In the genomic region with DNA sequence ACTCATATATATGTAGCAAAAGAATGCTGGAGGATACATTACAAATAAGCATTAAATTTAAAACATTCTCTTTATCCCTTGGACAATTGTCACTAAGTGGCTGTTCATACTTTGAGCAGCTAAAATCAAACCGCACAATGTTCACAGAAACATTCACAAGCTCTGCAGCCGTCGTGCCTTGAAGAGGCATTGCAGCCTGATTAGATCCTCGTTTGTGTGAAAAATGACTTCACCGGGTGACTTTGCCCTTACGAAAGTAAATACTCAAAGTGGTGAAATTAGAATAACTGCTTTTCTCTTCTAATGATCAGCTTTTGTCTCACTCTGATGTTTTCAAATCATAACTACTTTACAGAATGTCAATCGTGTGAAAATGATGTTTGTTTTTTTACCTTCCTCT, we compare ENCODE assay signal across 1 cellular context.
TF ChIP-seq lines count a peak whose summit lies in the region.

No MANE protein-coding gene starts in this region.

TF ChIP-seq in GM23338, 12 proteins besides CTCF, POLR2A, EP300 and RAD21 (continued from another document):
- TF ChIP-seq, protein P1, sequence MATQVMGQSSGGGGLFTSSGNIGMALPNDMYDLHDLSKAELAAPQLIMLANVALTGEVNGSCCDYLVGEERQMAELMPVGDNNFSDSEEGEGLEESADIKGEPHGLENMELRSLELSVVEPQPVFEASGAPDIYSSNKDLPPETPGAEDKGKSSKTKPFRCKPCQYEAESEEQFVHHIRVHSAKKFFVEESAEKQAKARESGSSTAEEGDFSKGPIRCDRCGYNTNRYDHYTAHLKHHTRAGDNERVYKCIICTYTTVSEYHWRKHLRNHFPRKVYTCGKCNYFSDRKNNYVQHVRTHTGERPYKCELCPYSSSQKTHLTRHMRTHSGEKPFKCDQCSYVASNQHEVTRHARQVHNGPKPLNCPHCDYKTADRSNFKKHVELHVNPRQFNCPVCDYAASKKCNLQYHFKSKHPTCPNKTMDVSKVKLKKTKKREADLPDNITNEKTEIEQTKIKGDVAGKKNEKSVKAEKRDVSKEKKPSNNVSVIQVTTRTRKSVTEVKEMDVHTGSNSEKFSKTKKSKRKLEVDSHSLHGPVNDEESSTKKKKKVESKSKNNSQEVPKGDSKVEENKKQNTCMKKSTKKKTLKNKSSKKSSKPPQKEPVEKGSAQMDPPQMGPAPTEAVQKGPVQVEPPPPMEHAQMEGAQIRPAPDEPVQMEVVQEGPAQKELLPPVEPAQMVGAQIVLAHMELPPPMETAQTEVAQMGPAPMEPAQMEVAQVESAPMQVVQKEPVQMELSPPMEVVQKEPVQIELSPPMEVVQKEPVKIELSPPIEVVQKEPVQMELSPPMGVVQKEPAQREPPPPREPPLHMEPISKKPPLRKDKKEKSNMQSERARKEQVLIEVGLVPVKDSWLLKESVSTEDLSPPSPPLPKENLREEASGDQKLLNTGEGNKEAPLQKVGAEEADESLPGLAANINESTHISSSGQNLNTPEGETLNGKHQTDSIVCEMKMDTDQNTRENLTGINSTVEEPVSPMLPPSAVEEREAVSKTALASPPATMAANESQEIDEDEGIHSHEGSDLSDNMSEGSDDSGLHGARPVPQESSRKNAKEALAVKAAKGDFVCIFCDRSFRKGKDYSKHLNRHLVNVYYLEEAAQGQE (IDR thresholded peaks at IDR 0.05; ENCODE audit: unreplicated experiment) = no peak
- TF ChIP-seq ZNF462 (CRISPR knock-in tag; IDR thresholded peaks at IDR 0.05) = no peak
- no peak for TF ChIP-seq POLR2AphosphoS5 (IDR thresholded peaks at IDR 0.05; ENCODE audit: low read depth)
- TF ChIP-seq ZNF331 (CRISPR knock-in tag; IDR thresholded peaks at IDR 0.05; ENCODE audit: low read depth) = no peak
TF ChIP-seq in GM23338: peak in this region for 0.
